Comparison of ENCODE assay signal across 1 cellular context in genomic region chr11:34655335-34656008, GRCh38.
A peak's percentile ranks its signal among the peaks of the same experiment; 100 is the strongest.
TF ChIP-seq lines count a peak whose summit lies in the region.

No MANE protein-coding gene starts in this region.

TF ChIP-seq in IMR-90, 13 proteins besides CTCF, POLR2A, EP300 and RAD21 (continued from another document):
- TF ChIP-seq FOS (IDR thresholded peaks at IDR 0.05; ENCODE audit: low read depth, low read length) (peak; percentile 70), BHLHE40 (IDR thresholded peaks at IDR 0.05; ENCODE audit: low read depth, low read length) (no peak), USF2 (IDR thresholded peaks at IDR 0.05; ENCODE audit: low read depth, low read length) (no peak), ELK1 (IDR thresholded peaks at IDR 0.05; ENCODE audit: borderline replicate concordance, low read depth, low read length) (no peak)
